In genomic region chrX:77788050-77788449, GRCh38 we compare ENCODE assay signal across 8 cellular contexts. TPM values are rescaled to one million over a fixed set of nuclear protein-coding genes. Genes with fewer than 3 reads are reported as not detected.
DNase-seq lines count a peak whose midpoint lies in the region; ATAC-seq, FAIRE-seq and TF ChIP-seq lines count a peak whose summit lies in the region.

No MANE protein-coding gene starts in this region.

- peaks cover 18% of the 10 kb centered on the region for H3K4me1 ChIP-seq in PC-3 (ENCODE audit: insufficient read depth, low read length)
- H3K4me1 ChIP-seq in esophagus muscularis mucosa: peaks cover 0 to 24% (median 10%) of the 10 kb centered on the region in 4 donors
- H3K4me1 ChIP-seq in rectal smooth muscle tissue (ENCODE audit: control insufficient read depth, insufficient read depth, low read length): no peaks in the 10 kb centered on the region

- H3K9me2 ChIP-seq in PC-3 (replicated peaks; ENCODE audit: low read length): no peaks in the 10 kb centered on the region

- H3K9ac ChIP-seq in PC-3 (ENCODE audit: low read length): no peak overlapping the region
- no peak overlapping the region for H3K9ac ChIP-seq in rectal smooth muscle tissue (ENCODE audit: low read length)

- H3F3A ChIP-seq in PC-3 (ENCODE audit: low read length, unreplicated experiment): no peaks in the 10 kb centered on the region

- no TSS peak for BruUV-seq in PC-3 (replicated peaks; lab: Mats Ljungman, UMichigan)

- H3K4me3 ChIP-seq in PC-3 (ENCODE audit: low read length) (no peak overlapping the region), esophagus muscularis mucosa (peak overlapping the region; percentile 11 to 38 (median 28)), rectal smooth muscle tissue (ENCODE audit: low read length) (peak overlapping the region; percentile 9)

- TF ChIP-seq POLR2A in esophagus muscularis mucosa (IDR thresholded peaks at IDR 0.05; ENCODE audit: low read depth): no peak
- no peak for TF ChIP-seq POLR2A in GM12892 (IDR thresholded peaks at IDR 0.05; ENCODE audit: low read depth, low read length)

- peaks cover 39% of the 10 kb centered on the region for H3K79me2 ChIP-seq in PC-3 (ENCODE audit: low read length)

- CTCF ChIA-PET in PC-3 (lab: Charles Lee): no interaction called here

- TF ChIP-seq EP300 in esophagus muscularis mucosa (IDR thresholded peaks at IDR 0.05): no peak

- FAIRE-seq in GM12892 (lab: Jason Lieb, UNC): no peak

- TF ChIP-seq CTCF in PC-3 (conservative IDR thresholded peaks at IDR 0.05; ENCODE audit: low read depth, low read length): no peak
- TF ChIP-seq CTCF in esophagus muscularis mucosa (IDR thresholded peaks at IDR 0.05): no peak

- WGBS in esophagus muscularis mucosa: 66% methylated on average over 2 of the region's 2 CpGs

- H4K20me1 ChIP-seq in PC-3 (ENCODE audit: low read length): peaks cover 22% of the 10 kb centered on the region

- H2AFZ ChIP-seq in PC-3 (ENCODE audit: low read length): peak overlapping the region; percentile 55; the same call in 1 of the 2 replicates

- ATAC-seq in PC-3: no peak

- DNase-seq in GM04503 (ENCODE audit: low read depth): peak; percentile 36
- no peak for DNase-seq in PC-3
- no peak for DNase-seq in esophagus muscularis mucosa (ENCODE audit: extremely low spot score)
- no peak for DNase-seq in NCI-H1105 treated with DMSO at 0.1 percent for 48 hours (lab: John Stamatoyannopoulos, UW)
- no peak for DNase-seq in DMS53 (lab: John Stamatoyannopoulos, UW)
- no peak for DNase-seq in retina
- no peak for DNase-seq in GM12892 (ENCODE audit: insufficient read length)

- no peaks in the 10 kb centered on the region for H3K36me3 ChIP-seq in PC-3 (ENCODE audit: low read depth, low read length)
- no peaks in the 10 kb centered on the region for H3K36me3 ChIP-seq in esophagus muscularis mucosa
- H3K36me3 ChIP-seq in rectal smooth muscle tissue (ENCODE audit: control insufficient read depth, insufficient read depth, low read length): no peaks in the 10 kb centered on the region

- no peaks in the 10 kb centered on the region for H3K9me3 ChIP-seq in PC-3 (ENCODE audit: low read length)
- no peaks in the 10 kb centered on the region for H3K9me3 ChIP-seq in esophagus muscularis mucosa

- H3K4me2 ChIP-seq in PC-3 (ENCODE audit: low read length): peak overlapping the region; percentile 53

- intact Hi-C loops in PC-3 (cut with micrococcal nuclease) (loop anchor here (5.0 to 10.0 kb wide), 2 partner anchors 109 to 113 kb away; partner anchors contain the start of genes COX7B and MAGT1), esophagus muscularis mucosa (cut with DNase I) (loop anchor here (10.0 kb wide), 1 partner anchor 107 kb away; the partner anchor contains the start of genes COX7B and MAGT1)

- POLR2A ChIA-PET in PC-3 (lab: Charles Lee; ENCODE audit: unreplicated experiment): interaction anchor here (0.6 kb wide), 1 partner anchor 111 kb away, joined by 4 read pairs; the partner anchor contains the start of gene COX7B

- no peaks in the 10 kb centered on the region for H3K27me3 ChIP-seq in PC-3 (ENCODE audit: low read length)
- H3K27me3 ChIP-seq in esophagus muscularis mucosa: no peaks in the 10 kb centered on the region
- H3K27me3 ChIP-seq in rectal smooth muscle tissue (ENCODE audit: control insufficient read depth, insufficient read depth, low read length): no peaks in the 10 kb centered on the region

- no peak overlapping the region for H3K27ac ChIP-seq in PC-3 (ENCODE audit: low read length)
- H3K27ac ChIP-seq in esophagus muscularis mucosa (replicated peaks in 1 of 4): no peak overlapping the region
- H3K27ac ChIP-seq in rectal smooth muscle tissue (ENCODE audit: low read depth, low read length): no peak overlapping the region

RNA-seq across cellular contexts. Expression of gene ATRX, which starts 2.0 kb away (rescaled TPM):
- total RNA-seq in PC-3 (2014; rRNA removed): 64.0 and 73.0 TPM in 2 replicates
- 100 to 1,000 TPM in 1 of 4 donors, 10 to 100 TPM in 3; 71.1 to 105 (median 95.8) TPM for total RNA-seq in esophagus muscularis mucosa
- 41.3 TPM for polyA plus RNA-seq in GM12892 (2012; ENCODE audit: missing spikeins)
